Comparison of ENCODE assay signal across 12 cellular contexts in the genomic region with DNA sequence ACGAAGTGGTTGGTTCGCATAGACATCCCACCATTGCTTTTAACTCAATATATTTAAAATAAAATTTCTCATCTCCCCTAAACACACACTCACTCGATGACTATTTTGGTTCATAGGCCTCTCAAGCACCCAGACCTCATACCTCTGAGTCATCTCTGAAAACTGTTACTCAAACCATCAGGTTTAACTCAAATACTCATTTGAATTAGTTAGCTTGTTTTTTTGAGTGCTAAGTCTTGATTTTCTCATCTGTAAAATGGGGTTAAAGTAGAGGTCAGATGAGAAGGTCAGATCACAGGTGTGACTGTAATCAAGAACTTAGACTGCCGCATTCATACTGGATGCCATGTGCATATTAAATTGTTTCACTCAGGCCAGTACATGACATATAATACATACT.
DNase-seq lines count a peak whose midpoint lies in the region; ATAC-seq and TF ChIP-seq lines count a peak whose summit lies in the region.
"Had no signal": no experiment of that assay in that cellular context is flagged by ENCODE, and none has a peak within 500 bp of the region (broad histone marks: within the 10 kb centered on the region; RNA-seq: fewer than 3 reads in every experiment).

No MANE protein-coding gene starts in this region.

- POLR2A ChIA-PET in CD8-positive, alpha-beta memory T cell (lab: Charles Lee) = no interaction called here

- H3K9me3 ChIP-seq in RWPE2 (ENCODE audit: severe bottlenecking) (no peaks in the 10 kb centered on the region), ovary (no peaks in the 10 kb centered on the region)
- H3K9me3 ChIP-seq in CD8-positive, alpha-beta memory T cell (ENCODE audit: low read length) = no peaks in the 10 kb centered on the region
- H3K9me3 ChIP-seq: neutrophil had no signal

- TF ChIP-seq EP300 in ovary (IDR thresholded peaks at IDR 0.05) = no peak

- H3K4me3 ChIP-seq in RWPE2 (ENCODE audit: severe bottlenecking) (no peak overlapping the region), lower leg skin (ENCODE audit: low read depth, poor library complexity, severe bottlenecking) (no peak overlapping the region), ovary (no peak overlapping the region)
- H3K4me3 ChIP-seq in CD8-positive, alpha-beta memory T cell (ENCODE audit: low read length) = no peak overlapping the region

- CTCF ChIA-PET in CD8-positive, alpha-beta memory T cell (lab: Charles Lee) = no interaction called here

- H3K27me3 Mint-ChIP-seq in HFFc6 (ENCODE audit: insufficient read depth) = no peaks in the 10 kb centered on the region
- H3K27me3 Mint-ChIP-seq in CD8-positive, alpha-beta memory T cell = no peaks in the 10 kb centered on the region

- H3K27ac ChIP-seq in RWPE2 (ENCODE audit: poor library complexity, severe bottlenecking) = peak overlapping the region; percentile 98
- no peak overlapping the region for H3K27ac ChIP-seq in CD8-positive, alpha-beta memory T cell (ENCODE audit: low read depth, low read length)
- H3K27ac ChIP-seq in ovary = no peak overlapping the region
- H3K27ac ChIP-seq: neutrophil had no signal

- H3K4me1 ChIP-seq in RWPE2 (ENCODE audit: insufficient read depth, poor library complexity, severe bottlenecking) = peaks cover 54% of the 10 kb centered on the region
- no peaks in the 10 kb centered on the region for H3K4me1 ChIP-seq in CD8-positive, alpha-beta memory T cell (ENCODE audit: insufficient read depth, low read length)
- no peaks in the 10 kb centered on the region for H3K4me1 ChIP-seq in ovary (ENCODE audit: insufficient read depth)

- intact Hi-C loops in lower leg skin (cut with DNase I; ENCODE audit: low total_unique reads) = no loop called here
- intact Hi-C loops in ovary (cut with DNase I) = no loop called here

- H3K4me1 Mint-ChIP-seq in HFFc6 (ENCODE audit: low read depth) = peaks cover 69% of the 10 kb centered on the region
- H3K4me1 Mint-ChIP-seq in CD8-positive, alpha-beta memory T cell = no peaks in the 10 kb centered on the region
- H3K4me1 Mint-ChIP-seq: activated naive CD8-positive, alpha-beta T cell treated with anti-CD3 and anti-CD28 coated beads, Interleukin-2, amount 10 ng/mL, durations not matched to agents 7 days and 5 days had no signal

- no peaks in the 10 kb centered on the region for H3K36me3 ChIP-seq in RWPE2 (ENCODE audit: low read depth)
- no peaks in the 10 kb centered on the region for H3K36me3 ChIP-seq in CD8-positive, alpha-beta memory T cell (ENCODE audit: insufficient read depth, low read length)
- no peaks in the 10 kb centered on the region for H3K36me3 ChIP-seq in ovary
- H3K36me3 ChIP-seq: neutrophil had no signal

- H3K4me3 Mint-ChIP-seq in HFFc6 = peak overlapping the region; percentile 69
- no peak overlapping the region for H3K4me3 Mint-ChIP-seq in CD8-positive, alpha-beta memory T cell
- H3K4me3 Mint-ChIP-seq: activated naive CD8-positive, alpha-beta T cell treated with anti-CD3 and anti-CD28 coated beads, Interleukin-2, amount 10 ng/mL, durations not matched to agents 7 days and 5 days had no signal

- TF ChIP-seq CTCF in HFFc6 (IDR thresholded peaks at IDR 0.05) (no peak), RWPE2 (IDR thresholded peaks at IDR 0.05; ENCODE audit: poor library complexity, severe bottlenecking) (no peak), lower leg skin (IDR thresholded peaks at IDR 0.05) (no peak), ovary (IDR thresholded peaks at IDR 0.05) (no peak)

- H3K27me3 ChIP-seq in RWPE2 (ENCODE audit: insufficient read depth, poor library complexity, severe bottlenecking) = no peaks in the 10 kb centered on the region
- H3K27me3 ChIP-seq in CD8-positive, alpha-beta memory T cell (ENCODE audit: insufficient read depth, low read length, poor library complexity, severe bottlenecking) = no peaks in the 10 kb centered on the region
- no peaks in the 10 kb centered on the region for H3K27me3 ChIP-seq in ovary
- H3K27me3 ChIP-seq: neutrophil had no signal

- peaks cover 4% of the 10 kb centered on the region; the same call in 1 of the 2 replicates for H3K36me3 Mint-ChIP-seq in HFFc6 (ENCODE audit: low read depth)
- no peaks in the 10 kb centered on the region for H3K36me3 Mint-ChIP-seq in CD8-positive, alpha-beta memory T cell
- H3K36me3 Mint-ChIP-seq: activated naive CD8-positive, alpha-beta T cell treated with anti-CD3 and anti-CD28 coated beads, Interleukin-2, amount 10 ng/mL, durations not matched to agents 7 days and 5 days had no signal

- peak overlapping the region; percentile 98 for H3K27ac Mint-ChIP-seq in HFFc6
- no peak overlapping the region for H3K27ac Mint-ChIP-seq in CD8-positive, alpha-beta memory T cell
- H3K27ac Mint-ChIP-seq: activated naive CD8-positive, alpha-beta T cell treated with anti-CD3 and anti-CD28 coated beads, Interleukin-2, amount 10 ng/mL, durations not matched to agents 7 days and 5 days had no signal

- 94 to 96% methylated on average over 4 of the region's 4 CpGs for WGBS in lower leg skin, 2 donors
- 91 to 94% (median 94%) methylated on average over 4 of the region's 4 CpGs for WGBS in ovary, 3 donors

- H3K9me3 Mint-ChIP-seq in HFFc6 = no peaks in the 10 kb centered on the region
- no peaks in the 10 kb centered on the region for H3K9me3 Mint-ChIP-seq in CD8-positive, alpha-beta memory T cell
- H3K9me3 Mint-ChIP-seq: activated naive CD8-positive, alpha-beta T cell treated with anti-CD3 and anti-CD28 coated beads, Interleukin-2, amount 10 ng/mL, durations not matched to agents 7 days and 5 days had no signal

- TF ChIP-seq POLR2A in lower leg skin (IDR thresholded peaks at IDR 0.05) = no peak
- no peak for TF ChIP-seq POLR2A in ovary (IDR thresholded peaks at IDR 0.05)

- peak; percentile 69 for ATAC-seq in GM18502 (IDR thresholded peaks at IDR 0.05; ENCODE audit: poor library complexity, unreplicated experiment)
- peak; percentile 52 for ATAC-seq in RWPE2 (ENCODE audit: low read depth)

- DNase-seq in HFFc6 = peak; percentile 81
- DNase-seq in RWPE2 (ENCODE audit: low spot score) = no peak
- DNase-seq in kidney glomerular epithelial cell (lab: John Stamatoyannopoulos, UW) = peak; percentile 18
- DNase-seq in ecto neural progenitor cell (ENCODE audit: low spot score) = no peak
- DNase-seq in lower leg skin (ENCODE audit: low spot score in 2 of 2) = no peak
- no peak for DNase-seq in CD8-positive, alpha-beta memory T cell
- DNase-seq in ovary = no peak
- DNase-seq: activated naive CD8-positive, alpha-beta T cell treated with anti-CD3 and anti-CD28 coated beads, Interleukin-2, amount 10 ng/mL, durations not matched to agents 7 days and 5 days; DMS79 treated with DMSO at 0.1 percent for 48 hours; T1000 had no signal

Comparison
In these comparisons a context has a peak if more than half of its experiments do, and no peak if none do; other contexts are left out.
1. DNase-seq: peak in HFFc6 (single experiment) and kidney glomerular epithelial cell (single experiment); none in RWPE2 (single experiment), ecto neural progenitor cell (single experiment), lower leg skin (0 of 2), CD8-positive, alpha-beta memory T cell (0 of 5) and ovary (0 of 5).